In the genomic region with DNA sequence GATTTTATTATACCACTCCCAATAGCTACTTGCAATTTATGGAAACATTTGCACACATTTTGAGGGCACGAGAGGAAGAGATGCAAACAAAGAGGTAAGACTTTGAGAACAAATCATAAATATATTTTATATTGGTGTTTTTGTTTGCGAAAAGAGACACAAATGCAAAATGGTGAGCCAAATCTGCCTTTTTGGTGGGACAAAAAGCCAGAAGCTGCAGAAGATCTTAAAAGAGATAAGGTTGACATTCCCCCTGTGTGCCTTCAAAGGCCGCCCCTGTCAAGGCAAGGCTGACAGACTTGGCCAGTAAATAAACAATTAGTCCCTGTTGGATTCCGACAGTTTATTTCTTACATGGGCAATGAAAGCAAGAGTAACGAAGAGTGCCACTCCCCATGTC, we compare ENCODE assay signal across 25 cellular contexts.
"Had no signal": no experiment of that assay in that cellular context is flagged by ENCODE, and none has a peak within 500 bp of the region (broad histone marks: within the 10 kb centered on the region; RNA-seq: fewer than 3 reads in every experiment).

No MANE protein-coding gene starts in this region.

- H3K27ac ChIP-seq: stomach, suprapubic skin, testis, thoracic aorta, thyroid gland, tibial artery, tibial nerve, transverse colon, upper lobe of left lung, upper lobe of right lung, uterus, vagina had no signal

- H3K4me1 ChIP-seq: stomach, suprapubic skin, testis, thyroid gland, tibial artery, tibial nerve, transverse colon, upper lobe of right lung, uterus, vagina had no signal

- DNase-seq: stimulated activated CD4-positive, alpha-beta T cell treated with anti-CD3 and anti-CD28 coated beads, Interleukin-2, amount 100 ng/mL, for 48 hours; stimulated activated CD4-positive, alpha-beta T cell treated with anti-CD3 and anti-CD28 coated beads, Interleukin-4, amount 100 ng/mL, for 1 hour; stimulated activated CD4-positive, alpha-beta T cell treated with anti-CD3 and anti-CD28 coated beads, Interleukin-4, amount 100 ng/mL, for 24 hours; stimulated activated CD4-positive, alpha-beta T cell treated with anti-CD3 and anti-CD28 coated beads, Interleukin-4, amount 100 ng/mL, for 4 hours; stimulated activated CD8-positive, alpha-beta memory T cell treated with anti-CD3 and anti-CD28 coated beads, Interleukin-4, amount 100 ng/mL, for 48 hours; stimulated activated naive B cell treated with anti-CD40 and anti-IgM and Interleukin-4, amounts not matched to agents 10 μg/mL and 1 μg/mL and 100 μg/mL, for 72 hours; stimulated activated naive CD4-positive, alpha-beta T cell; stimulated activated naive CD4-positive, alpha-beta T cell treated with Interleukin-2 at 50 U/mL for 16 hours; stimulated activated naive CD8-positive, alpha-beta T cell treated with anti-CD3 and anti-CD28 coated beads, Interleukin-15, amount 100 ng/mL, for 72 hours; stimulated activated naive CD8-positive, alpha-beta T cell treated with anti-CD3 and anti-CD28 coated beads, Interleukin-15, Interleukin-2, amounts not matched to agents 100 U/mL and 50 U/mL, for 24 hours; stomach; substantia nigra; testis; thyroid gland; tibial artery; transverse colon; upper lobe of left lung; upper lobe of right lung; uterus had no signal

- H3K4me3 ChIP-seq: stomach, suprapubic skin, testis, thoracic aorta, thyroid gland, tibial artery, tibial nerve, transverse colon, upper lobe of left lung, upper lobe of right lung, uterus, vagina had no signal

- H3K27me3 ChIP-seq: stomach, suprapubic skin, testis, thyroid gland, tibial artery, tibial nerve, transverse colon, upper lobe of left lung, upper lobe of right lung, uterus, vagina had no signal

- H3K36me3 ChIP-seq: stomach, suprapubic skin, thoracic aorta, thyroid gland, tibial artery, tibial nerve, transverse colon, upper lobe of left lung, upper lobe of right lung, uterus, vagina had no signal

- ATAC-seq: stimulated activated effector memory CD8-positive, alpha-beta T cell treated with anti-CD3 and anti-CD28 coated beads, Interleukin-12 subunit alpha, Interleukin-12 subunit beta, amount 100 ng/mL, for 72 hours; stimulated activated memory B cell treated with anti-CD40 and anti-IgM and Interleukin-4, amounts not matched to agents 10 μg/mL and 1 μg/mL and 100 μg/mL, for 72 hours; stimulated activated naive B cell treated with anti-CD40 and anti-IgM and Interleukin-4, amounts not matched to agents 10 μg/mL and 1 μg/mL and 100 μg/mL, for 72 hours; stimulated activated naive CD8-positive, alpha-beta T cell treated with anti-CD3 and anti-CD28 coated beads, Interleukin-15, amount 100 ng/mL, for 72 hours; stimulated activated naive CD8-positive, alpha-beta T cell treated with anti-CD3 and anti-CD28 coated beads, Interleukin-15, Interleukin-2, amounts not matched to agents 100 U/mL and 50 U/mL, for 24 hours had no signal
